Comparison of ENCODE assay signal across 10 cellular contexts in the genomic region with DNA sequence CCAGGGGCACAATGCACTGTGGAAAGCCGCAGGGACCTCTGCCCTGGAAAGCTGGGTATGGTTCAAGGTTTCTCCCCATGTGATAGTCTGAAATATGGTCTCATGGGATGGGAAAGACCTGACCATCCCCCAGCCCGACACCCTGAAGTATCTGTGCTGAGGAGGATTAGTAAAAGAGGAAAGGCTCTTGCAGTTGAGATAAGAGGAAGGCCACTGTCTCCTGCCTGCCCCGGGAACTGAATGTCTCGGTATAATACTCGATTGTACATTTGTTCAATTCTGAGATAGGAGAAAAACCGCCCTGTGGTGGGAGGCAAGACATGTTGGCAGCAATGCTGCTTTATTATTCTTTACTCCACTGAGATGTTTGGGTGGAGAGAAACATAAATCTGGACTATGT. TPM values are rescaled to one million over a fixed set of nuclear protein-coding genes. Genes with fewer than 3 reads are reported as not detected.
DNase-seq lines count a peak whose midpoint lies in the region; ATAC-seq and TF ChIP-seq lines count a peak whose summit lies in the region.
"Not testable (repeated sequence)": the region's sequence is repeated elsewhere in the genome, so short reads cannot be mapped to it uniquely, and the experiment has no call there.
"Had no signal": no experiment of that assay in that cellular context is flagged by ENCODE, and none has a peak within 500 bp of the region (broad histone marks: within the 10 kb centered on the region; RNA-seq: fewer than 3 reads in every experiment).

No MANE protein-coding gene starts in this region.

- not testable (repeated sequence) for H3F3A ChIP-seq in PC-3 (ENCODE audit: low read length, unreplicated experiment)

- H3K9me3 ChIP-seq in PC-3 (ENCODE audit: low read length): peaks cover 13% of the 10 kb centered on the region; the same call in 1 of the 2 replicates
- H3K9me3 ChIP-seq in adipocyte (ENCODE audit: control insufficient read depth, low read length); hepatocyte (ENCODE audit: low read depth); osteoblast (ENCODE audit: low read depth, low read length): not testable (repeated sequence)

- intact Hi-C loops in PC-3 (cut with micrococcal nuclease): loop anchor here (1.0 kb wide), 2 partner anchors 39 to 83 kb away; no protein-coding TSS in a partner anchor

- 56% methylated on average over 6 of the region's 6 CpGs for WGBS in hepatocyte (ENCODE audit: low lambda C conversion rate, missing lambda C conversion rate)

- peak; percentile 54 for DNase-seq in KBM-7
- not testable (repeated sequence) for DNase-seq in PC-3; adipocyte (ENCODE audit: low read depth); hepatocyte (ENCODE audit: low spot score); osteoblast (ENCODE audit: insufficient read length, low spot score, missing footprints)

- not testable (repeated sequence) for BruUV-seq in PC-3 (replicated peaks; lab: Mats Ljungman, UMichigan)

- H4K20me1 ChIP-seq in PC-3 (ENCODE audit: low read length); hepatocyte (ENCODE audit: insufficient read depth, poor library complexity, severe bottlenecking); osteoblast (ENCODE audit: insufficient read depth, low read length): not testable (repeated sequence)

- H3K4me3 ChIP-seq in PC-3 (ENCODE audit: low read length); adipocyte (ENCODE audit: low read length); hepatocyte; osteoblast (ENCODE audit: insufficient read depth, low read length): not testable (repeated sequence)

- POLR2A ChIA-PET in PC-3 (lab: Charles Lee; ENCODE audit: unreplicated experiment): not testable (repeated sequence)

- H3K9me2 ChIP-seq in PC-3 (replicated peaks; ENCODE audit: low read length); hepatocyte (replicated peaks; ENCODE audit: insufficient read depth): not testable (repeated sequence)

- H3K9ac ChIP-seq in PC-3 (ENCODE audit: low read length): not testable (repeated sequence)
- H3K9ac ChIP-seq in adipocyte (ENCODE audit: low read length): peak overlapping the region; percentile 53

- in situ Hi-C loops in KBM-7 (cut with MboI; ENCODE audit: low pct_unique_long_range_greater_than_20kb, low sequenced_read_pairs): not testable (repeated sequence)

- H2AFZ ChIP-seq in PC-3 (ENCODE audit: low read length) (peak overlapping the region; percentile 72; the same call in 1 of the 2 replicates), hepatocyte (peak overlapping the region; percentile 85), osteoblast (ENCODE audit: low read length) (peak overlapping the region; percentile 88)

- H3K36me3 ChIP-seq in PC-3 (ENCODE audit: low read depth, low read length) (peaks cover 30% of the 10 kb centered on the region), adipocyte (ENCODE audit: control insufficient read depth, insufficient read depth, low read length, severe bottlenecking) (peaks cover 11% of the 10 kb centered on the region), osteoblast (ENCODE audit: insufficient read depth, low read length) (peaks cover 27% of the 10 kb centered on the region)
- H3K36me3 ChIP-seq in hepatocyte (replicated peaks; ENCODE audit: insufficient read depth, low read depth): not testable (repeated sequence)

- TF ChIP-seq CTCF in 22Rv1 (IDR thresholded peaks at IDR 0.05); PC-3 (conservative IDR thresholded peaks at IDR 0.05; ENCODE audit: low read depth, low read length); hepatocyte (IDR thresholded peaks at IDR 0.05; ENCODE audit: poor library complexity); osteoblast (IDR thresholded peaks at IDR 0.05; ENCODE audit: extremely low read depth, low read depth, low read length): not testable (repeated sequence)

- H3K4me2 ChIP-seq in PC-3 (ENCODE audit: low read length): peak overlapping the region; percentile 67; the same call in 1 of the 2 replicates
- peak overlapping the region; percentile 81 for H3K4me2 ChIP-seq in hepatocyte
- not testable (repeated sequence) for H3K4me2 ChIP-seq in osteoblast (ENCODE audit: insufficient read depth, low read length)

- H3K79me2 ChIP-seq in PC-3 (ENCODE audit: low read length); hepatocyte; osteoblast (ENCODE audit: insufficient read depth, low read length): not testable (repeated sequence)

- H3K4me1 ChIP-seq in PC-3 (ENCODE audit: insufficient read depth, low read length); adipocyte (ENCODE audit: control insufficient read depth, insufficient read depth, low read length); hepatocyte (ENCODE audit: insufficient read depth): not testable (repeated sequence)
- peaks cover 13% of the 10 kb centered on the region for H3K4me1 ChIP-seq in osteoblast (ENCODE audit: insufficient read depth, low read length)

- H3K27ac ChIP-seq in 22Rv1 (0 out of 2 replicates have a peak overlapping the region, but pooled peaks have one; percentile 12), hepatocyte (peak overlapping the region; percentile 88)
- H3K27ac ChIP-seq in PC-3 (ENCODE audit: low read length); osteoblast (ENCODE audit: low read depth, low read length): not testable (repeated sequence)

- CTCF ChIA-PET in PC-3 (lab: Charles Lee): interaction anchor here (1.1 to 1.3 kb wide), 2 partner anchors 8 to 22 kb away, joined by 4 read pairs; no protein-coding TSS in a partner anchor

- ATAC-seq in PC-3: not testable (repeated sequence)

- H3K27me3 ChIP-seq in PC-3 (ENCODE audit: low read length); adipocyte (replicated peaks; ENCODE audit: control insufficient read depth, insufficient read depth, low read length); hepatocyte; osteoblast (ENCODE audit: insufficient read depth, low read length): not testable (repeated sequence)

RNA-seq across cellular contexts. Expression of a gene that starts 6.1 kb away (rescaled TPM):
- 38.9 and 49.2 TPM in 2 replicates for total RNA-seq in PC-3 (2014; rRNA removed)
- 36.8 and 43.2 TPM in 2 replicates for total RNA-seq in hepatocyte
- polyA plus RNA-seq in hepatocyte: 16.8 and 20.0 TPM in 2 replicates
- total RNA-seq in osteoblast: 40.5 and 48.6 TPM in 2 replicates

RNA-seq across cellular contexts. Expression of a gene that starts 29.5 kb away (rescaled TPM):
- total RNA-seq in PC-3 (2014; rRNA removed) (22.5 and 26.7 TPM in 2 replicates), hepatocyte (4.2 and 5.4 TPM in 2 replicates), osteoblast (0.72 and 1.8 TPM in 2 replicates)
- polyA plus RNA-seq in hepatocyte: 1.8 and 2.2 TPM in 2 replicates

RNA-seq across cellular contexts. Expression of a gene that starts 35.4 kb away (rescaled TPM):
- total RNA-seq in PC-3 (2014; rRNA removed) (4.0 and 4.9 TPM in 2 replicates), hepatocyte (26.2 and 27.5 TPM in 2 replicates), osteoblast (under 0.01 and 0.29 TPM in 2 replicates)
- 13.6 and 15.4 TPM in 2 replicates for polyA plus RNA-seq in hepatocyte
- total RNA-seq: Daoy had no signal

RNA-seq across cellular contexts. Expression of a gene that starts 50.4 kb away (rescaled TPM):
- total RNA-seq in PC-3 (2014; rRNA removed): not detected in 2 replicates
- not detected in 2 replicates for total RNA-seq in hepatocyte
- 0.28 TPM in 1 of 2 replicates, not detected in the other for polyA plus RNA-seq in hepatocyte
- total RNA-seq in osteoblast: not detected in 2 replicates
- total RNA-seq: CD4-positive, alpha-beta memory T cell; Daoy; HFFc6; MCF 10A had no signal
- polyA plus RNA-seq: CD4-positive, alpha-beta memory T cell had no signal
